14 cellular contexts compared by ENCODE assay signal in the genomic region with DNA sequence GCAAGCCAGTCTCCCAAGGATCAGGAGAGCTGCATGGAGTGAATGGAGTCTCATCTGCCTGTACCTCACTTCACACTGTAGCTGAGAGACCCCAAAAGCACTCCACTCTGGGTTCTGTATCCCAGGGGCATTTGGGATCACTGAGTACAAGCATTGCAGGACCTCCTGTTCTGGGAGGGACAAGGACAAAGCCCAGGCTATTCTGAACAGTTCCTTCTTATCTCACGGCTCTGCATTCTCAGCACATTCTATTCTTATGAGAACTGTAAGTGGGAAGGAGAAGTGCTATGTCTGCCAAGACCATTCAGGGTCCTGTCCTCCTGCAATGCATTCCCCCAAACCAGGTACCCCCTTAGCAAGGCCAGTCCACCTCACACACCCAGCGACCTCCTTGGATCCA. TPM values are rescaled to one million over a fixed set of nuclear protein-coding genes. Genes with fewer than 3 reads are reported as not detected.
DNase-seq lines count a peak whose midpoint lies in the region; ATAC-seq and TF ChIP-seq lines count a peak whose summit lies in the region.
"Had no signal": no experiment of that assay in that cellular context is flagged by ENCODE, and none has a peak within 500 bp of the region (broad histone marks: within the 10 kb centered on the region; RNA-seq: fewer than 3 reads in every experiment).

No MANE protein-coding gene starts in this region.

- H3K27me3 ChIP-seq in right atrium auricular region, result no peaks in the 10 kb centered on the region
- no peaks in the 10 kb centered on the region for H3K27me3 ChIP-seq in MG63
- H3K27me3 ChIP-seq: BLaER1 had no signal

- DNase-seq in Right ventricle myocardium inferior (ENCODE audit: missing footprints) (no peak), right atrium auricular region (ENCODE audit: low spot score) (no peak), left ventricle myocardium superior (no peak), pons (ENCODE audit: low spot score) (peak; percentile 28), C1 segment of cervical spinal cord (lab: John Stamatoyannopoulos, UW) (no peak), MG63 (no peak)
- DNase-seq: CD4-positive, CD25-positive, alpha-beta regulatory T cell; DMS53; GF-D8; H7 had no signal

- intact Hi-C loops in Right ventricle myocardium inferior (cut with DNase I) (no loop called here), left ventricle myocardium superior (cut with micrococcal nuclease) (no loop called here)

- ATAC-seq in Right ventricle myocardium inferior, result peak; percentile 75
- ATAC-seq in left ventricle myocardium superior, result peak; percentile 91
- no peak for ATAC-seq in HG03342 (IDR thresholded peaks at IDR 0.05; ENCODE audit: unreplicated experiment)
- ATAC-seq: GM23338 had no signal

- no peak overlapping the region for H3K27ac ChIP-seq in right atrium auricular region
- H3K27ac ChIP-seq: 22Rv1, BLaER1 had no signal

- no peaks in the 10 kb centered on the region for H3K9me3 ChIP-seq in right atrium auricular region
- H3K9me3 ChIP-seq in MG63, result no peaks in the 10 kb centered on the region
- H3K9me3 ChIP-seq: BLaER1 had no signal

- H3K36me3 ChIP-seq in right atrium auricular region, result no peaks in the 10 kb centered on the region
- no peaks in the 10 kb centered on the region for H3K36me3 ChIP-seq in MG63
- H3K36me3 ChIP-seq: BLaER1 had no signal

- H3K4me1 ChIP-seq in right atrium auricular region, result peaks cover 0 to 8% of the 10 kb centered on the region in 2 donors
- H3K4me1 ChIP-seq: BLaER1 had no signal

- no peak for TF ChIP-seq CTCF in right atrium auricular region (IDR thresholded peaks at IDR 0.05)

- no peak overlapping the region for H3K4me3 ChIP-seq in right atrium auricular region
- no peak overlapping the region for H3K4me3 ChIP-seq in MG63
- H3K4me3 ChIP-seq: BLaER1, GM23338 had no signal

RNA-seq across cellular contexts. Expression of gene RNF6, which starts 42.8 kb away (rescaled TPM):
- total RNA-seq in Right ventricle myocardium inferior (19.7 TPM), right atrium auricular region (10 to 100 TPM; 14.1 to 26.2 TPM), left ventricle myocardium superior (19.2 TPM)
- 24.8 and 28.0 TPM in 2 replicates for total RNA-seq in MG63 (2014; rRNA removed; shearing (Covaris generic); ENCODE audit: low replicate concordance)
